1 cellular context compared by ENCODE assay signal in genomic region chr5:74798977-74799911, GRCh38.
TF ChIP-seq lines count a peak whose summit lies in the region.

No MANE protein-coding gene starts in this region.

TF ChIP-seq in SK-N-SH treated with all-trans-retinoic acid at 6 μM for 48 hours, 23 proteins besides CTCF, POLR2A, EP300 and RAD21 (continued from another document):
- TF ChIP-seq POU6F1 (CRISPR knock-in tag; IDR thresholded peaks at IDR 0.05; ENCODE audit: borderline replicate concordance, low read depth): no peak
